ENCODE assay signal across 16 cellular contexts in the genomic region with DNA sequence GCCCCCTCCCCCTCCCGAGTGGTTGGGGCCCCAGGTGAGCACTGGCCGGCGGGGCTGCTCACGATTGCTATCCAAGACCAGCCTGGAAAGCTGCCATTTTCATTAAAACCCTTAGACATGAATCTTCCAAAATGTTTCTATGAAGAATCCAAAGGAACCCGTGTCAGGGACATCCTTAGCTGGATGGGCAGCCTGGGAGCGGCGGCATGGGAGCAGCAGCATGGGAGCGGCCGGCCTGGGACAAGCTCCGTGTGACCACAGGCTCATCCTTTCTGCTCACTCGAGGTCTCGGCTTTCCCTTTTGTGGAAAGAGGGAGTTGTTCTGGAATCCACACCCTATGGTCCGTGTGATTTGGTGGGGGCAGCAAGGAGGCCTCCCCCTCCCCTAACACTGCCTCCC.
DNase-seq lines count a peak whose midpoint lies in the region; ATAC-seq and TF ChIP-seq lines count a peak whose summit lies in the region.
"Had no signal": no experiment of that assay in that cellular context is flagged by ENCODE, and none has a peak within 500 bp of the region (broad histone marks: within the 10 kb centered on the region; RNA-seq: fewer than 3 reads in every experiment).

No MANE protein-coding gene starts in this region.

- intact Hi-C loops in left ventricle myocardium superior (cut with micrococcal nuclease) (no loop called here), heart right ventricle (cut with DNase I) (loop anchor here in 6 of 10 donors (2.0 to 10.0 kb wide), 6 partner anchors 191 to 531 kb away; partner anchors contain the start of gene COL5A1 (in 3 of the 6)), PC-9 (cut with micrococcal nuclease; ENCODE audit: unreplicated experiment) (no loop called here)

- no peak overlapping the region for H2BK120ac ChIP-seq in neuronal stem cell (ENCODE audit: low read depth, low read length)

- peak overlapping the region in 1 of 10 donors; percentile 93 for H3K27ac ChIP-seq in heart right ventricle
- peak overlapping the region; percentile 98 for H3K27ac ChIP-seq in RWPE1
- no peak overlapping the region for H3K27ac ChIP-seq in neuronal stem cell (replicated peaks; ENCODE audit: low read length)
- no peak overlapping the region for H3K27ac ChIP-seq in PC-9
- H3K27ac ChIP-seq: C4-2B had no signal

- H2AK5ac ChIP-seq in neuronal stem cell (ENCODE audit: low read depth, low read length): peak overlapping the region; percentile 69

- H3K4ac ChIP-seq in neuronal stem cell (ENCODE audit: low read length): no peak overlapping the region

- no peak overlapping the region for H4K8ac ChIP-seq in neuronal stem cell (ENCODE audit: low read depth, low read length)

- no peak overlapping the region for H2AFZ ChIP-seq in neuronal stem cell (ENCODE audit: low read length)
- H2AFZ ChIP-seq in PC-9: no peak overlapping the region

- peaks cover 14 to 46% (median 33%) of the 10 kb centered on the region in 9 donors for H3K4me1 ChIP-seq in heart right ventricle
- H3K4me1 ChIP-seq in neuronal stem cell (ENCODE audit: control insufficient read depth in 2 of 2, insufficient read depth in 1 of 2, low read depth in 1 of 2, low read length in 2 of 2): peaks cover 2 to 14% of the 10 kb centered on the region in 2 donors
- H3K4me1 ChIP-seq in PC-9 (replicated peaks; ENCODE audit: insufficient read depth): no peaks in the 10 kb centered on the region

- H3K14ac ChIP-seq in neuronal stem cell (ENCODE audit: low read length): peak overlapping the region; percentile 31

- DNase-seq in left ventricle myocardium superior (peak; percentile 13), heart right ventricle (no peak), RWPE1 (ENCODE audit: low spot score) (no peak), neuronal stem cell (ENCODE audit: low spot score) (no peak), NCI-H82 treated with DMSO at 0.1 percent for 48 hours (lab: John Stamatoyannopoulos, UW; ENCODE audit: unreplicated experiment) (no peak), PC-9 (no peak)
- DNase-seq: 8988T; ACHN; CD8-positive, alpha-beta T cell; COR-L47; DND-41; GF-D8; HCEC 1CT; HFFc6 had no signal

- H3K18ac ChIP-seq in neuronal stem cell (ENCODE audit: low read length): peak overlapping the region; percentile 84

- no peak overlapping the region for H2BK5ac ChIP-seq in neuronal stem cell (ENCODE audit: low read length)

- no peak for ATAC-seq in left ventricle myocardium superior
- no peak for ATAC-seq in heart right ventricle
- ATAC-seq in GM18519 (IDR thresholded peaks at IDR 0.05; ENCODE audit: low FRiP score, unreplicated experiment): no peak
- ATAC-seq: CD8-positive, alpha-beta T cell had no signal

- H3K4me3 ChIP-seq in heart right ventricle (no peak overlapping the region), neuronal stem cell (ENCODE audit: low read length in 2 of 2) (no peak overlapping the region), PC-9 (no peak overlapping the region)

- no peak overlapping the region for H4K91ac ChIP-seq in neuronal stem cell (ENCODE audit: low read depth, low read length, poor library complexity)

- no peaks in the 10 kb centered on the region for H4K20me1 ChIP-seq in PC-9 (ENCODE audit: insufficient read depth)

- H3K79me1 ChIP-seq in neuronal stem cell (ENCODE audit: low read depth, low read length): no peaks in the 10 kb centered on the region

- no peak overlapping the region for H3K9ac ChIP-seq in neuronal stem cell (ENCODE audit: low read depth, low read length, poor library complexity)

- H3K79me2 ChIP-seq in PC-9 (ENCODE audit: low read depth): no peaks in the 10 kb centered on the region

- H3K36me3 ChIP-seq in heart right ventricle (no peaks in the 10 kb centered on the region), neuronal stem cell (replicated peaks in 1 of 2; ENCODE audit: control insufficient read depth in 2 of 2, insufficient read depth in 2 of 2, low read length in 2 of 2) (no peaks in the 10 kb centered on the region), PC-9 (ENCODE audit: low read depth) (no peaks in the 10 kb centered on the region)

- H3K23ac ChIP-seq in neuronal stem cell (ENCODE audit: low read depth, low read length, poor library complexity): no peak overlapping the region

- H3K9me2 ChIP-seq in PC-9 (ENCODE audit: insufficient read depth): no peaks in the 10 kb centered on the region

- BruUV-seq in PC-9 (replicated peaks; lab: Mats Ljungman, UMichigan): no TSS peak

- H3K4me2 ChIP-seq in neuronal stem cell (ENCODE audit: insufficient read depth, low read length, poor library complexity, severe bottlenecking): no peak overlapping the region
- H3K4me2 ChIP-seq in PC-9: no peak overlapping the region

- 91 to 93% methylated on average over 13 of the region's 13 CpGs for WGBS in heart right ventricle, 2 donors
- no CpG with 5 or more reads among the region's 13 CpGs for WGBS in neuronal stem cell (ENCODE audit: extremely low coverage in 2 of 2, insufficient read length in 2 of 2, insufficient replicate concordance in 1 of 2), 2 donors

- H3F3A ChIP-seq in PC-9 (ENCODE audit: insufficient read depth, low read depth): no peaks in the 10 kb centered on the region

- POLR2A ChIA-PET in RWPE1 (lab: Yijun Ruan, JAX; ENCODE audit: low non-redundant PET) (no interaction called here), PC-9 (lab: Charles Lee; ENCODE audit: unreplicated experiment) (no interaction called here)

- H2BK12ac ChIP-seq in neuronal stem cell (ENCODE audit: low read length): no peak overlapping the region

- no peaks in the 10 kb centered on the region for H3K27me3 ChIP-seq in heart right ventricle
- H3K27me3 ChIP-seq in neuronal stem cell (ENCODE audit: control insufficient read depth in 3 of 3, insufficient read depth in 3 of 3, low read depth in 1 of 3, low read length in 3 of 3): no peaks in the 10 kb centered on the region
- H3K27me3 ChIP-seq in PC-9 (ENCODE audit: insufficient read depth, low read depth): no peaks in the 10 kb centered on the region

- CTCF ChIA-PET in RWPE1 (lab: Yijun Ruan, JAX) (interaction anchor here (1.5 kb wide), 1 partner anchor 10 kb away, joined by 6 read pairs; no protein-coding TSS in a partner anchor), PC-9 (lab: Charles Lee) (no interaction called here)

- peaks cover 0 to 7% (median 5%) of the 10 kb centered on the region in 11 donors for H3K9me3 ChIP-seq in heart right ventricle
- H3K9me3 ChIP-seq in neuronal stem cell (replicated peaks in 1 of 2; ENCODE audit: control insufficient read depth in 2 of 2, insufficient read depth in 1 of 2, low read depth in 1 of 2, low read length in 2 of 2): peaks cover 4% of the 10 kb centered on the region in 2 donors
- H3K9me3 ChIP-seq in PC-9 (ENCODE audit: insufficient read depth, low read depth): no peaks in the 10 kb centered on the region

- H2BK15ac ChIP-seq in neuronal stem cell (ENCODE audit: low read length): no peak overlapping the region

- TF ChIP-seq CTCF in heart right ventricle (IDR thresholded peaks at IDR 0.05) (no peak), RWPE1 (conservative IDR thresholded peaks at IDR 0.05; ENCODE audit: low read depth) (no peak), PC-9 (conservative IDR thresholded peaks at IDR 0.05) (no peak)

Comparison
In these comparisons a context has a peak if more than half of its experiments do, and no peak if none do; other contexts are left out.
1. intact Hi-C loops: an anchor here in heart right ventricle (2.0 to 10.0 kb wide); none called in left ventricle myocardium superior and PC-9.